Comparison of ENCODE assay signal across 2 cellular contexts in genomic region chr5:73540192-73540591, GRCh38.
TF ChIP-seq lines count a peak whose summit lies in the region.

No MANE protein-coding gene starts in this region.

TF ChIP-seq in HepG2, 621 proteins besides CTCF, POLR2A, EP300 and RAD21:
- TF ChIP-seq TFE3 (CRISPR knock-in tag; IDR thresholded peaks at IDR 0.05) (no peak), CEBPZ (IDR thresholded peaks at IDR 0.05; ENCODE audit: low read length) (no peak), SP140L (CRISPR knock-in tag; IDR thresholded peaks at IDR 0.05; ENCODE audit: borderline replicate concordance) (no peak), FOSL2 (CRISPR knock-in tag; IDR thresholded peaks at IDR 0.05) (peak; percentile 74), IKZF5 (CRISPR knock-in tag; IDR thresholded peaks at IDR 0.05) (no peak), ARID5B (CRISPR knock-in tag; IDR thresholded peaks at IDR 0.05) (0 out of 2 replicates have a peak, but pooled peaks have one; percentile 11)

TF ChIP-seq in SK-N-SH treated with all-trans-retinoic acid at 6 μM for 48 hours, 23 proteins besides CTCF, POLR2A, EP300 and RAD21:
- TF ChIP-seq TSHZ2 (CRISPR knock-in tag; IDR thresholded peaks at IDR 0.05) (no peak), ZNF70 (CRISPR knock-in tag; IDR thresholded peaks at IDR 0.05) (no peak), CSDC2 (CRISPR knock-in tag; IDR thresholded peaks at IDR 0.05) (no peak), BACH2 (CRISPR knock-in tag; IDR thresholded peaks at IDR 0.05; ENCODE audit: borderline replicate concordance) (no peak), PATZ1 (CRISPR knock-in tag; IDR thresholded peaks at IDR 0.05; ENCODE audit: borderline replicate concordance) (no peak), ISL1 (CRISPR knock-in tag; IDR thresholded peaks at IDR 0.05) (no peak), SNAI2 (CRISPR knock-in tag; IDR thresholded peaks at IDR 0.05) (no peak), ZFP3 (CRISPR knock-in tag; IDR thresholded peaks at IDR 0.05) (no peak), TOX (CRISPR knock-in tag; IDR thresholded peaks at IDR 0.05; ENCODE audit: borderline replicate concordance) (no peak), ZC3H10 (CRISPR knock-in tag; IDR thresholded peaks at IDR 0.05) (no peak)
